ENCODE assay signal across 8 cellular contexts in the genomic region with DNA sequence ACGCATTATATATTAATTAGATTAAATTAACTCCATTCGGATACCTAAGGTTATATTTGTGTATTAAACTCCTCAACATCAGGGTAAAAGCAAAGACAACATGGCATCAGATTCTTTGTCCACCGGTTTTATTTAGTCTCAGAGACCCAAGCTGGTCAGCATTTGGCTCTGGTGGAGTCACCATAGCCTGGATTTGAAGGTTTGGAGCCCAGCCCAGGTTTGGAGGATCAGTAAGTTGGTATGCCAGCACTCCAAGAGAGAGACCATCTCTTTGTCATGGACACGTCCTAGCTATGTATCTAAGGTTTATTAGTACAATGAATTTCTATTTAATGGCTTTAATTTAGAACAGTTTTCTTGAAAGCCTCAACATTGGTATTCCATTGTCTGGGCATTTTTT.
"Had no signal": no experiment of that assay in that cellular context is flagged by ENCODE, and none has a peak within 500 bp of the region (broad histone marks: within the 10 kb centered on the region; RNA-seq: fewer than 3 reads in every experiment).

No MANE protein-coding gene starts in this region.

- H3K4me3 Mint-ChIP-seq: GM23338, H9, HFFc6 had no signal

- DNase-seq: GM23248, GOT3, H7, H9, HCEC 1CT, HFFc6 had no signal

- H3K4me1 Mint-ChIP-seq: GM23338, H9 had no signal

- ATAC-seq: GM23338, HCT116 had no signal

- H3K27ac Mint-ChIP-seq: GM23338, H9, HFFc6 had no signal
